9 cellular contexts compared by ENCODE assay signal in genomic region chr22:36659762-36660509, GRCh38. TPM values are rescaled to one million over a fixed set of nuclear protein-coding genes. Genes with fewer than 3 reads are reported as not detected.
DNase-seq lines count a peak whose midpoint lies in the region; ATAC-seq, FAIRE-seq and TF ChIP-seq lines count a peak whose summit lies in the region.
"Had no signal": no experiment of that assay in that cellular context is flagged by ENCODE, and none has a peak within 500 bp of the region (broad histone marks: within the 10 kb centered on the region; RNA-seq: fewer than 3 reads in every experiment).

No MANE protein-coding gene starts in this region.

- POLR2A ChIA-PET in H1 (lab: Charles Lee; ENCODE audit: partially characterized antibody), result interaction anchor here (0.9 kb wide), 1 partner anchor 75 kb away, joined by 3 read pairs; no protein-coding TSS in a partner anchor

- H3K27me3 ChIP-seq in H1 (replicated peaks in 1 of 4; ENCODE audit: control insufficient read depth in 3 of 4, extremely low read depth in 1 of 4, insufficient read depth in 3 of 4, low read length in 3 of 4), result no peaks in the 10 kb centered on the region

- H3K56ac ChIP-seq in H1 (replicated peaks; ENCODE audit: insufficient read length, low read depth, low read length), result no peak overlapping the region

- H3K9me3 ChIP-seq in H1 (ENCODE audit: insufficient read depth in 2 of 2, low read depth in 1 of 2, low read length in 1 of 2), result no peaks in the 10 kb centered on the region

- no peaks in the 10 kb centered on the region for H3K23me2 ChIP-seq in H1 (ENCODE audit: low read depth, low read length)

- no peak overlapping the region for H3K18ac ChIP-seq in H1 (ENCODE audit: extremely low read depth, low read length)

- H3K4ac ChIP-seq in H1 (replicated peaks; ENCODE audit: insufficient read length, low read depth, low read length), result no peak overlapping the region

- H3K4me2 ChIP-seq in H1 (ENCODE audit: insufficient read depth in 1 of 2, low read depth in 2 of 2, low read length in 2 of 2), result no peak overlapping the region

- no peak overlapping the region for H2BK5ac ChIP-seq in H1 (ENCODE audit: low read depth, low read length)

- H3K27ac Mint-ChIP-seq in stimulated activated naive B cell treated with anti-CD40 and anti-IgM and Interleukin-4, amounts not matched to agents 10 μg/mL and 1 μg/mL and 100 μg/mL, for 72 hours, result no peak overlapping the region

- ATAC-seq in SK-N-SH treated with all-trans-retinoic acid at 6 μM for 48 hours, result peak; percentile 97
- peak; percentile 69 to 81 for ATAC-seq in stimulated activated naive B cell treated with anti-CD40 and anti-IgM and Interleukin-4, amounts not matched to agents 10 μg/mL and 1 μg/mL and 100 μg/mL, for 72 hours (replicated peaks)
- no peak for ATAC-seq in HG03280 (IDR thresholded peaks at IDR 0.05; ENCODE audit: unreplicated experiment)

- no peaks in the 10 kb centered on the region for H3K79me2 ChIP-seq in H1 (ENCODE audit: control insufficient read depth in 1 of 2, insufficient read depth in 2 of 2, low read length in 2 of 2)

- no peak overlapping the region for H2BK20ac ChIP-seq in H1 (ENCODE audit: low read length)

- no peak for TF ChIP-seq POLR2A in H1 (IDR thresholded peaks at IDR 0.05; ENCODE audit: control extremely low read depth in 1 of 2, low read depth in 2 of 2, low read length in 2 of 2)

- no peak overlapping the region for H2BK15ac ChIP-seq in H1 (ENCODE audit: low read length)

- H3K4me1 ChIP-seq in H1 (replicated peaks in 1 of 4; ENCODE audit: control insufficient read depth in 3 of 4, insufficient read depth in 4 of 4, low read length in 3 of 4), result peaks cover 0 to 6% (median 3%) of the 10 kb centered on the region in 4 experiments; a peak in 1 of 7 replicates

- no peak for TF ChIP-seq CTCF in H1 (IDR thresholded peaks at IDR 0.05; ENCODE audit: control extremely low read depth in 1 of 3, insufficient read depth in 1 of 3, low read depth in 1 of 3, low read length in 3 of 3)

- no peak overlapping the region for H3K14ac ChIP-seq in H1 (ENCODE audit: insufficient read length)

- H2BK120ac ChIP-seq in H1 (replicated peaks; ENCODE audit: low read depth, low read length), result no peak overlapping the region

- no peak overlapping the region for H3K4me3 Mint-ChIP-seq in stimulated activated naive B cell treated with anti-CD40 and anti-IgM and Interleukin-4, amounts not matched to agents 10 μg/mL and 1 μg/mL and 100 μg/mL, for 72 hours
- H3K4me3 Mint-ChIP-seq: naive B cell had no signal

- no peak for TF ChIP-seq RAD21 in Ishikawa (IDR thresholded peaks at IDR 0.05; ENCODE audit: low read depth)
- no peak for TF ChIP-seq RAD21 in H1 (IDR thresholded peaks at IDR 0.05 in 1 of 2, conservative IDR thresholded peaks at IDR 0.05 in 1 of 2; ENCODE audit: low read depth in 2 of 2, low read length in 2 of 2)

- no peak overlapping the region for H3K9ac ChIP-seq in H1 (replicated peaks in 1 of 4; ENCODE audit: extremely low read depth in 1 of 4, low read depth in 3 of 4, low read length in 3 of 4)

- no peak overlapping the region for H3K4me3 ChIP-seq in H1 (ENCODE audit: extremely low read depth in 1 of 4, insufficient read depth in 2 of 4, low read depth in 3 of 4, low read length in 4 of 4)

- no peak overlapping the region for H4K5ac ChIP-seq in H1 (ENCODE audit: insufficient read length, low read depth, low read length)

- no peak overlapping the region for H2AK5ac ChIP-seq in H1 (ENCODE audit: low read depth, low read length)

- H3K36me3 Mint-ChIP-seq in stimulated activated naive B cell treated with anti-CD40 and anti-IgM and Interleukin-4, amounts not matched to agents 10 μg/mL and 1 μg/mL and 100 μg/mL, for 72 hours, result no peaks in the 10 kb centered on the region

- peak overlapping the region; percentile 49; the same call in 1 of the 2 replicates for H2AFZ ChIP-seq in H1 (ENCODE audit: low read length)

- H3K36me3 ChIP-seq in H1 (ENCODE audit: control insufficient read depth in 2 of 4, insufficient read depth in 4 of 4, low read length in 3 of 4), result no peaks in the 10 kb centered on the region

- CTCF ChIA-PET in H1 (lab: Charles Lee; ENCODE audit: partially characterized antibody), result interaction anchor here (1.2 to 1.7 kb wide), 2 partner anchors 10 to 46 kb away, joined by 3 to 4 read pairs; no protein-coding TSS in a partner anchor

- H3K27ac ChIP-seq in H1 (ENCODE audit: low read depth, low read length), result no peak overlapping the region

- no peak overlapping the region for H2BK12ac ChIP-seq in H1 (ENCODE audit: low read depth, low read length)

- H3K23ac ChIP-seq in H1 (ENCODE audit: insufficient read length), result no peak overlapping the region

- peaks cover 3 to 12% of the 10 kb centered on the region in 2 donors for H3K4me1 Mint-ChIP-seq in stimulated activated naive B cell treated with anti-CD40 and anti-IgM and Interleukin-4, amounts not matched to agents 10 μg/mL and 1 μg/mL and 100 μg/mL, for 72 hours

- H3K79me1 ChIP-seq in H1 (ENCODE audit: low read depth, low read length), result no peaks in the 10 kb centered on the region

- no peaks in the 10 kb centered on the region for H4K20me1 ChIP-seq in H1 (replicated peaks in 1 of 2; ENCODE audit: control insufficient read depth in 1 of 2, insufficient read depth in 2 of 2, low read length in 2 of 2)

- peak; percentile 94 for DNase-seq in COR-L47 (lab: John Stamatoyannopoulos, UW)
- no peak for DNase-seq in H1 (ENCODE audit: low read depth in 1 of 2, low spot score in 2 of 2)
- DNase-seq in mesenteric fat pad (ENCODE audit: low spot score), result peak; percentile 94
- peak; percentile 8 for DNase-seq in stimulated activated naive B cell treated with anti-CD40 and anti-IgM and Interleukin-4, amounts not matched to agents 10 μg/mL and 1 μg/mL and 100 μg/mL, for 72 hours
- no peak for DNase-seq in NCI-H187 (lab: John Stamatoyannopoulos, UW)
- DNase-seq: naive B cell had no signal

- peaks cover 47 to 57% of the 10 kb centered on the region in 2 donors for H3K27me3 Mint-ChIP-seq in stimulated activated naive B cell treated with anti-CD40 and anti-IgM and Interleukin-4, amounts not matched to agents 10 μg/mL and 1 μg/mL and 100 μg/mL, for 72 hours

- 90% methylated on average over 19 of the region's 19 CpGs; no CpG with 5 or more reads in 1 of the 2 experiments for WGBS in H1 (ENCODE audit: extremely low coverage in 1 of 2, insufficient coverage in 1 of 2, insufficient read length in 1 of 2, insufficient replicate concordance in 2 of 2, low coverage in 1 of 2, low lambda C conversion rate in 2 of 2, missing lambda C conversion rate in 1 of 2), 2 experiments

- TF ChIP-seq EP300 in Ishikawa (IDR thresholded peaks at IDR 0.05; ENCODE audit: borderline replicate concordance) (no peak), H1 (IDR thresholded peaks at IDR 0.05; ENCODE audit: borderline replicate concordance in 1 of 2, low read depth in 2 of 2, low read length in 2 of 2) (no peak)

- H4K8ac ChIP-seq in H1 (ENCODE audit: extremely low read depth, insufficient read depth, low read length), result peak overlapping the region; percentile 45

- no peak overlapping the region for H4K91ac ChIP-seq in H1 (replicated peaks; ENCODE audit: insufficient read length, low read length)

- FAIRE-seq in H1 (lab: Jason Lieb, UNC), result no peak

- peaks cover 1 to 3% of the 10 kb centered on the region in 2 donors for H3K9me3 Mint-ChIP-seq in stimulated activated naive B cell treated with anti-CD40 and anti-IgM and Interleukin-4, amounts not matched to agents 10 μg/mL and 1 μg/mL and 100 μg/mL, for 72 hours

TF ChIP-seq in Ishikawa, 13 proteins besides CTCF, POLR2A, EP300 and RAD21 (continues in another document):
- TF ChIP-seq CREB1 (IDR thresholded peaks at IDR 0.05; ENCODE audit: low read depth) (no peak), TCF12 (IDR thresholded peaks at IDR 0.05; ENCODE audit: low read depth) (peak; percentile 55), CEBPB (IDR thresholded peaks at IDR 0.05) (no peak)

TF ChIP-seq in SK-N-SH treated with all-trans-retinoic acid at 6 μM for 48 hours, 23 proteins besides CTCF, POLR2A, EP300 and RAD21 (continues in another document):
- no peak for TF ChIP-seq ZNF70 (CRISPR knock-in tag; IDR thresholded peaks at IDR 0.05)

TF ChIP-seq in H1, 55 proteins besides CTCF, POLR2A, EP300 and RAD21 (continues in another document):
- TF ChIP-seq YY1 (IDR thresholded peaks at IDR 0.05; ENCODE audit: low read depth, low read length) (no peak), MAX (IDR thresholded peaks at IDR 0.05) (no peak), SIX5 (IDR thresholded peaks at IDR 0.05; ENCODE audit: low read depth, low read length) (no peak), KDM4A (IDR thresholded peaks at IDR 0.05; ENCODE audit: low read depth, low read length, severe bottlenecking) (no peak), FOSL1 (IDR thresholded peaks at IDR 0.05; ENCODE audit: insufficient read depth, low read depth, low read length) (no peak), HDAC6 (IDR thresholded peaks at IDR 0.05; ENCODE audit: low read depth, low read length) (no peak), RBBP5 (IDR thresholded peaks at IDR 0.05; ENCODE audit: borderline replicate concordance, low read depth, low read length) (no peak), GABPA (IDR thresholded peaks at IDR 0.05; ENCODE audit: borderline replicate concordance, insufficient read depth, low read length) (no peak), RNF2 (IDR thresholded peaks at IDR 0.05; ENCODE audit: borderline replicate concordance, low read depth, low read length, missing control alignments, poor library complexity, severe bottlenecking) (no peak), BRCA1 (IDR thresholded peaks at IDR 0.05; ENCODE audit: low read depth, low read length) (no peak), ATF3 (IDR thresholded peaks at IDR 0.05; ENCODE audit: insufficient read depth, low read depth, low read length) (no peak), TBP (IDR thresholded peaks at IDR 0.05; ENCODE audit: low read depth, low read length) (no peak)

RNA-seq across cellular contexts. Expression of gene CACNG2, which starts 43.6 kb away (rescaled TPM):
- not detected in 2 replicates for total RNA-seq in H1 (2021; fragmentation: NEBNext Ultra II Directional; extraction: Animal tissue kit (Norgen Biotek cat#: 25700))
- polyA plus RNA-seq in H1 (2011; rRNA removed), result not detected in 2 replicates
- polyA plus RNA-seq in H1 (2011; cell fraction: cytosol; rRNA removed), result not detected
- polyA plus RNA-seq in H1 (2011; cell fraction: nucleus; rRNA removed), result not detected
- polyA plus RNA-seq in H1 (2012, experiment 1 of 2), result not detected in 4 replicates
- polyA plus RNA-seq in H1 (2012, experiment 2 of 2), result not detected
- 0.04 TPM for polyA plus RNA-seq in H1 (2013, experiment 1 of 2)
- not detected for polyA plus RNA-seq in H1 (2013, experiment 2 of 2)
- polyA minus RNA-seq in H1 (2011; rRNA and poly(A)+ RNA removed), result not detected in 2 replicates
- not detected for polyA minus RNA-seq in H1 (2011; cell fraction: cytosol; rRNA and poly(A)+ RNA removed)
- polyA minus RNA-seq in H1 (2011; cell fraction: nucleus; rRNA and poly(A)+ RNA removed), result not detected
- total RNA-seq in mesenteric fat pad, result 0.19 TPM

Comparison
In these comparisons a context has a peak if more than half of its experiments do, and no peak if none do; other contexts are left out.
1. DNase-seq: peak in COR-L47 (single experiment), mesenteric fat pad (single experiment) and stimulated activated naive B cell treated with anti-CD40 and anti-IgM and Interleukin-4, amounts not matched to agents 10 μg/mL and 1 μg/mL and 100 μg/mL, for 72 hours (single experiment); none in H1 (0 of 2) and NCI-H187 (0 of 2).